ENCODE assay signal across 8 cellular contexts in the genomic region with DNA sequence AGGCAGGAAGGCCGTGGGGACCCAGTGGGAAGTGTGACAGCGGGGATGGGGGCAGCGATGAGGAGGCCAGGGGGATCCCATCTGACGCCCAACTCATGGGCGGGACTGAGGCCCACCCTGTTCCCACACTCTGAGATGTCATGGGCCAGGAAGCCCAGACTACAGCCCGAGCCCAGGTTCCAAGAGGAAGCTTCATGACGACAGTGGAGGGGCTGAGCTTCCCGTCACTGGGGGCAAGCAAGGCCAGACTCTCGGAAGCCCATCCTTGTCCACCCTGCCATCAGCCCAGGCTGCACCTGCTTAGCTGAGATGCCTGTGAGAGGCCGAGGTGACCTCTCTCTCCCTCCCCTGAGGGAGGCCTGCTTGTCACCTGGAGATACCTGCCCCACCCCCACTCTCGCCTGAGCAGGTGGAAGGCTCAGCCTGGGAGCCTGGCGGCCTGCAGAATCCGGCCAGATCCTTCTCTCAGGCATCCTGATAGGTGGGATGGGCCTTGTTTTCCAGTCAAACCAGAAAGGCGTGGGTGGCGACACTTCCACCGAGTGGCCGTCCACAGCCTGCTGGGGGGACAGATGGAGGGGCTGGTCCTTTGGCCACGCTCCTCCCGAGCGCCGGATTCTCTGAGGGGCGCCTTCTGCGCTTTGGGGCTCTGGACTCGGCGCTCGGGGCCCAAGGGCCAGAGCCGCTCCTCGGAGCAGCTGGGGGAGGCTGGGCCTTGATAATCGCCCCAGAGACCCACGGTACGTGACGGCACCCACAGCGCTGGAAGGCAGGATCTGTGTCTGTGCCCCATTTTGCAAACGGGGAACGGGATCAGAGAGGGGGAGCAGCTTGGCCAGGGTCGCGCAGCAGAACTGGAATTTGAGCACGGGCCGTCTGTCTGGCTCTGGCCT. TPM values are rescaled to one million over a fixed set of nuclear protein-coding genes. Genes with fewer than 3 reads are reported as not detected.
DNase-seq lines count a peak whose midpoint lies in the region; ATAC-seq and TF ChIP-seq lines count a peak whose summit lies in the region.

No MANE protein-coding gene starts in this region.

- POLR2A ChIA-PET in naive thymus-derived CD8-positive, alpha-beta T cell (lab: Charles Lee), result interaction anchor here (0.9 to 3.1 kb wide), 8 partner anchors 9 to 77 kb away, joined by 3 to 12 read pairs (median 4); a partner anchor contains a TSS

- H3K4me3 ChIP-seq in AG10803 (ENCODE audit: low read length) (peak overlapping the region; percentile 74), Karpas-422 (ENCODE audit: low read length) (peak overlapping the region; percentile 97; the same call in 1 of the 2 replicates)

- H3K27me3 ChIP-seq in Karpas-422 (ENCODE audit: low read length), result no peaks in the 10 kb centered on the region

- H3K4me3 Mint-ChIP-seq in naive thymus-derived CD8-positive, alpha-beta T cell, result peak overlapping the region in 8 of 10 donors; percentile 19 to 91 (median 58)

- no peaks in the 10 kb centered on the region for H3K9me3 ChIP-seq in Karpas-422 (ENCODE audit: low read length)

- no peaks in the 10 kb centered on the region for H3K9me2 ChIP-seq in Karpas-422 (replicated peaks; ENCODE audit: insufficient read depth, low read length)

- no peak for ATAC-seq in naive thymus-derived CD8-positive, alpha-beta T cell
- no peak for ATAC-seq in HG03354 (IDR thresholded peaks at IDR 0.05; ENCODE audit: poor library complexity, severe bottlenecking, unreplicated experiment)

- H3K27ac Mint-ChIP-seq in naive thymus-derived CD8-positive, alpha-beta T cell, result peak overlapping the region in 7 of 10 donors; percentile 34 to 86 (median 62)

- H2AFZ ChIP-seq in Karpas-422 (ENCODE audit: low read length), result no peak overlapping the region

- H3K36me3 ChIP-seq in Karpas-422 (ENCODE audit: insufficient read depth, low read length), result no peaks in the 10 kb centered on the region

- no peak for TF ChIP-seq CTCF in AG10803 (conservative IDR thresholded peaks at IDR 0.05; ENCODE audit: low read length)

- H3K4me1 Mint-ChIP-seq in naive thymus-derived CD8-positive, alpha-beta T cell, result peaks cover 4 to 44% (median 33%) of the 10 kb centered on the region in 4 donors

- no peaks in the 10 kb centered on the region for H3K9me3 Mint-ChIP-seq in naive thymus-derived CD8-positive, alpha-beta T cell

- no peak for DNase-seq in AG10803 (ENCODE audit: low read depth)
- DNase-seq in Karpas-422, result no peak
- peak; percentile 94 for DNase-seq in cerebellum (ENCODE audit: low spot score)
- DNase-seq in naive thymus-derived CD8-positive, alpha-beta T cell, result no peak
- DNase-seq in HK-2 (ENCODE audit: unreplicated experiment), result no peak
- no peak for DNase-seq in T1000 (lab: John Stamatoyannopoulos, UW)
- no peak for DNase-seq in amygdala (lab: John Stamatoyannopoulos, UW)

- peaks cover 0 to 12% (median 0%) of the 10 kb centered on the region in 3 donors for H3K36me3 Mint-ChIP-seq in naive thymus-derived CD8-positive, alpha-beta T cell

- peaks cover 73% of the 10 kb centered on the region for H4K20me1 ChIP-seq in Karpas-422 (ENCODE audit: insufficient read depth, low read depth, low read length)

- H3K27ac ChIP-seq in Karpas-422 (ENCODE audit: low read length), result 0 out of 2 replicates have a peak overlapping the region, but pooled peaks have one; percentile 8

- no peaks in the 10 kb centered on the region for H3K27me3 Mint-ChIP-seq in naive thymus-derived CD8-positive, alpha-beta T cell

- H3K79me2 ChIP-seq in Karpas-422 (ENCODE audit: low read length), result peaks cover 82% of the 10 kb centered on the region

- H3K4me1 ChIP-seq in Karpas-422 (ENCODE audit: low read length), result peaks cover 47% of the 10 kb centered on the region

- peak overlapping the region; percentile 30 for H3K9ac ChIP-seq in Karpas-422 (ENCODE audit: low read length)

- H3K4me2 ChIP-seq in Karpas-422 (ENCODE audit: low read depth, low read length, poor library complexity, severe bottlenecking), result peak overlapping the region; percentile 98

RNA-seq across cellular contexts. Expression of a gene that starts 4.8 kb away (rescaled TPM):
- 7.2 and 29.3 TPM in 2 replicates for total RNA-seq in Karpas-422 (2014; rRNA removed; shearing (Covaris generic); ENCODE audit: low replicate concordance)
- 3.5 TPM for total RNA-seq in cerebellum
- 10 to 100 TPM; 59.9 TPM for total RNA-seq in naive thymus-derived CD8-positive, alpha-beta T cell
- polyA plus RNA-seq in naive thymus-derived CD8-positive, alpha-beta T cell, result 10 to 100 TPM; 31.3 to 52.2 (median 31.5) TPM

RNA-seq across cellular contexts. Expression of a gene that starts 54.4 kb away (rescaled TPM):
- 17.3 and 55.1 TPM in 2 replicates for total RNA-seq in Karpas-422 (2014; rRNA removed; shearing (Covaris generic); ENCODE audit: low replicate concordance)
- total RNA-seq in cerebellum, result 19.1 TPM
- 10 to 100 TPM; 34.4 to 34.9 TPM for total RNA-seq in naive thymus-derived CD8-positive, alpha-beta T cell
- polyA plus RNA-seq in naive thymus-derived CD8-positive, alpha-beta T cell, result 1 to 10 TPM; 3.2 to 4.9 (median 4.5) TPM
